8 cellular contexts compared by ENCODE assay signal in the genomic region with DNA sequence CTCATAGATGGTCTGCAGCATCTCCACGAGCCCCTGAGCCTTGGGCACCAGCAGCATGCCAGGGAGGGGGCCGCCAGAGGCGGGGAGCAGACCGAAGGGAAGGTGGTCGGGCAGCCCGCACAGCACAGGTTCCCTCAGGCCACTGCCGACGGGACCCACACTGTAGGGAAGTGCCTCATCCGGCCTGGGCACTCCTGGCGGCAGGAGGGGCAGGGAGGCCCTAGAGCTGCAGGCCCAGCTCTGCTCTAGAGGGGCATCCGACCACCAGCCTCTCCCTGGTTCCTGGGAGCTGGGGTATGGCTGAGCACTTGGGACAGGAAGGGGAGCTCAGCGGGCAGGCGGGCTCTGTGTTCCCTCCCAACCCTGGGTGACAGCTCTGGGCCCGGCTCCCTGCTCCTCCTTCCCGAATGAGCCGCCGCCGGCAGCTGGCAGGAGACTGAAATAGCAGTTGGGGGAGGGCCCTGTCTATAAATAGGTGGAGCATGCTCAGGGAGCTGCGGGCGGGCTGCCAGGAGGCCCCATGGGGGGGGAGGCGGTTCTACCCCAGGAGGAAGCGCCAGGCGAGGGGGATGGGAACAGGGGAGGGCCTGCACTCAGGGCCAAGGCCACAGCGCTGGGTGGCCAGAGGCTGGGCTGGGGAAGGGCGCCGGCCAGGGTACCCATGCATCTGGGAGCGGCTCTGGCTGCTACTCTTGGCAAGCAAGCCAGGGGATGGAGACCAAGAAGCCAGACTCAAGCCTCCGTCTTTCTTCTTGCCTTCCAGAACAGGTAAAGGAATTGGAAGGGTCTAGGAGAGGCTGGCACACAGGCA. TPM values are rescaled to one million over a fixed set of nuclear protein-coding genes. Genes with fewer than 3 reads are reported as not detected.
DNase-seq lines count a peak whose midpoint lies in the region; TF ChIP-seq lines count a peak whose summit lies in the region.

No MANE protein-coding gene starts in this region.

- no peak overlapping the region for H3K27ac Mint-ChIP-seq in activated naive CD4-positive, alpha-beta T cell treated with anti-CD3 and anti-CD28 coated beads for 36 hours

- no peaks in the 10 kb centered on the region for H3K9me3 Mint-ChIP-seq in activated naive CD4-positive, alpha-beta T cell treated with anti-CD3 and anti-CD28 coated beads for 36 hours

- intact Hi-C loops in activated naive CD4-positive, alpha-beta T cell treated with anti-CD3 and anti-CD28 coated beads for 36 hours (cut with micrococcal nuclease), result loop anchor here (2.0 kb wide), 1 partner anchor 44 kb away; the partner anchor contains the start of gene LSM12

- peaks cover 3% of the 10 kb centered on the region for H3K36me3 Mint-ChIP-seq in activated naive CD4-positive, alpha-beta T cell treated with anti-CD3 and anti-CD28 coated beads for 36 hours (ENCODE audit: low read depth)

- no peaks in the 10 kb centered on the region for H3K36me3 ChIP-seq in ACC112 (ENCODE audit: insufficient read depth, low read length)
- H3K36me3 ChIP-seq in KOPT-K1 (ENCODE audit: insufficient read depth, low read length), result no peaks in the 10 kb centered on the region
- H3K36me3 ChIP-seq in Peyer's patch, result peaks cover 0 to 10% (median 0%) of the 10 kb centered on the region in 3 donors
- peaks cover 5% of the 10 kb centered on the region for H3K36me3 ChIP-seq in thymus (ENCODE audit: control insufficient read depth, insufficient read depth)

- peak overlapping the region; percentile 68 for H3K4me3 ChIP-seq in ACC112 (ENCODE audit: low read depth, low read length)
- peak overlapping the region; percentile 7 to 52 (median 37) for H3K4me3 ChIP-seq in Peyer's patch
- peak overlapping the region; percentile 23 for H3K4me3 ChIP-seq in thymus (ENCODE audit: low read length)

- in situ Hi-C loops in GM18951 (cut with MboI; ENCODE audit: low sequenced_read_pairs, unreplicated experiment), result no loop called here

- CTCF ChIA-PET in activated naive CD4-positive, alpha-beta T cell treated with anti-CD3 and anti-CD28 coated beads for 36 hours (lab: Charles Lee), result interaction anchor here (0.6 to 1.7 kb wide), 5 partner anchors 11 to 167 kb away, joined by 3 to 8 read pairs (median 3); no protein-coding TSS in a partner anchor

- peak; percentile 62 for TF ChIP-seq POLR2A in GM18951 (IDR thresholded peaks at IDR 0.05; ENCODE audit: extremely low read depth, insufficient read depth, insufficient read length)
- peak in 1 of 2 donors; percentile 50 for TF ChIP-seq POLR2A in Peyer's patch (IDR thresholded peaks at IDR 0.05)

- H3K27me3 ChIP-seq in ACC112 (ENCODE audit: insufficient read depth, low read length) (no peaks in the 10 kb centered on the region), Peyer's patch (no peaks in the 10 kb centered on the region), thymus (ENCODE audit: control insufficient read depth, insufficient read depth) (no peaks in the 10 kb centered on the region)

- TF ChIP-seq CTCF in Peyer's patch (IDR thresholded peaks at IDR 0.05), result peak in 1 of 6 experiments; percentile 19

- no peak overlapping the region for H2AFZ ChIP-seq in ACC112 (ENCODE audit: low read length, unreplicated experiment)

- peak overlapping the region; percentile 29 for H3K4me3 Mint-ChIP-seq in activated naive CD4-positive, alpha-beta T cell treated with anti-CD3 and anti-CD28 coated beads for 36 hours

- no peaks in the 10 kb centered on the region for H3K79me2 ChIP-seq in ACC112 (ENCODE audit: control insufficient read depth, insufficient read depth, low read length, unreplicated experiment)

- H3K4me1 ChIP-seq in ACC112 (ENCODE audit: control insufficient read depth, insufficient read depth, low read length, unreplicated experiment) (peaks cover 45% of the 10 kb centered on the region), Peyer's patch (peaks cover 9 to 46% (median 21%) of the 10 kb centered on the region in 4 donors), thymus (ENCODE audit: control insufficient read depth, insufficient read depth, low read length) (peaks cover 19% of the 10 kb centered on the region)

- no peaks in the 10 kb centered on the region for H3K27me3 Mint-ChIP-seq in activated naive CD4-positive, alpha-beta T cell treated with anti-CD3 and anti-CD28 coated beads for 36 hours (ENCODE audit: low read depth)

- 7% methylated on average over 28 of the region's 28 CpGs for WGBS in thymus

- DNase-seq in Peyer's patch, result peak; percentile 83 to 95 (median 91)
- DNase-seq in activated naive CD4-positive, alpha-beta T cell treated with anti-CD3 and anti-CD28 coated beads for 36 hours, result peak; percentile 87
- DNase-seq in germinal center (ENCODE audit: low spot score), result peak; percentile 54
- peak; percentile 97 for DNase-seq in occipital lobe (lab: John Stamatoyannopoulos, UW)

- H3K27ac ChIP-seq in ACC112 (ENCODE audit: low read depth, low read length), result 0 out of 2 replicates have a peak overlapping the region, but pooled peaks have one; percentile 13
- H3K27ac ChIP-seq in KOPT-K1 (ENCODE audit: low read depth, low read length, poor library complexity, severe bottlenecking), result peak overlapping the region; percentile 49
- peak overlapping the region; percentile 32 to 86 (median 74) for H3K27ac ChIP-seq in Peyer's patch
- peak overlapping the region; percentile 31 for H3K27ac ChIP-seq in thymus (ENCODE audit: low read depth)

- H3K4me1 Mint-ChIP-seq in activated naive CD4-positive, alpha-beta T cell treated with anti-CD3 and anti-CD28 coated beads for 36 hours (ENCODE audit: low read depth), result peaks cover 26% of the 10 kb centered on the region

- H3K9me3 ChIP-seq in KOPT-K1 (ENCODE audit: insufficient read depth, low read length, poor library complexity, severe bottlenecking), result no peaks in the 10 kb centered on the region
- H3K9me3 ChIP-seq in Peyer's patch, result no peaks in the 10 kb centered on the region
- no peaks in the 10 kb centered on the region for H3K9me3 ChIP-seq in thymus (ENCODE audit: control insufficient read depth)

RNA-seq across cellular contexts. Expression of gene HDAC5, which starts 12.4 kb away (rescaled TPM):
- 10 to 100 TPM; 42.4 to 71.0 (median 48.4) TPM for total RNA-seq in Peyer's patch
- 10 to 100 TPM; 17.9 to 18.9 TPM for total RNA-seq in activated naive CD4-positive, alpha-beta T cell treated with anti-CD3 and anti-CD28 coated beads for 36 hours
- 101 TPM for total RNA-seq in occipital lobe
- polyA plus RNA-seq in thymus, result 34.4 TPM

RNA-seq across cellular contexts. Expression of gene HROB, which starts 30.7 kb away (rescaled TPM):
- total RNA-seq in Peyer's patch (1 to 10 TPM in 3 of 4 donors, under 1 TPM in 1; 0.53 to 5.8 (median 1.6) TPM), occipital lobe (0.78 TPM)
- 10 to 100 TPM; 16.9 to 17.6 TPM for total RNA-seq in activated naive CD4-positive, alpha-beta T cell treated with anti-CD3 and anti-CD28 coated beads for 36 hours
- 0.94 TPM for polyA plus RNA-seq in thymus

RNA-seq across cellular contexts. Expression of gene G6PC3, which starts 40.5 kb away (rescaled TPM):
- total RNA-seq in Peyer's patch, result 10 to 100 TPM in 3 of 4 donors, 1 to 10 TPM in 1; 8.3 to 48.9 (median 33.8) TPM
- 10 to 100 TPM; 15.9 to 19.4 TPM for total RNA-seq in activated naive CD4-positive, alpha-beta T cell treated with anti-CD3 and anti-CD28 coated beads for 36 hours
- 11.4 TPM for total RNA-seq in occipital lobe
- polyA plus RNA-seq in thymus, result 30.2 TPM

RNA-seq across cellular contexts. Expression of gene LSM12, which starts 44.6 kb away (rescaled TPM):
- 10 to 100 TPM; 10.7 to 28.4 (median 26.1) TPM for total RNA-seq in Peyer's patch
- total RNA-seq in activated naive CD4-positive, alpha-beta T cell treated with anti-CD3 and anti-CD28 coated beads for 36 hours, result 10 to 100 TPM; 79.8 to 83.9 TPM
- total RNA-seq in occipital lobe, result 22.8 TPM
- 31.3 TPM for polyA plus RNA-seq in thymus

RNA-seq across cellular contexts. Expression of gene ASB16, which starts 59.5 kb away (rescaled TPM):
- total RNA-seq in Peyer's patch, result under 1 TPM in 1 of 4 donors, not detected in 3; 0.57 TPM
- total RNA-seq in activated naive CD4-positive, alpha-beta T cell treated with anti-CD3 and anti-CD28 coated beads for 36 hours, result under 1 TPM in 1 of 2 experiments, not detected in 1; 0.12 TPM
- total RNA-seq in occipital lobe, result not detected
- 0.14 TPM for polyA plus RNA-seq in thymus

Comparison
In these comparisons a context has a peak if more than half of its experiments do, and no peak if none do; other contexts are left out.
1. Peak in every context shown above with its lines: DNase-seq, H3K4me3 ChIP-seq and H3K27ac ChIP-seq.
2. H3K27ac ChIP-seq: peak in every context shown above with its lines; median percentile 74 in Peyer's patch; 49 in KOPT-K1; 31 in thymus; 13 in ACC112.